10 cellular contexts compared by ENCODE assay signal in the genomic region with DNA sequence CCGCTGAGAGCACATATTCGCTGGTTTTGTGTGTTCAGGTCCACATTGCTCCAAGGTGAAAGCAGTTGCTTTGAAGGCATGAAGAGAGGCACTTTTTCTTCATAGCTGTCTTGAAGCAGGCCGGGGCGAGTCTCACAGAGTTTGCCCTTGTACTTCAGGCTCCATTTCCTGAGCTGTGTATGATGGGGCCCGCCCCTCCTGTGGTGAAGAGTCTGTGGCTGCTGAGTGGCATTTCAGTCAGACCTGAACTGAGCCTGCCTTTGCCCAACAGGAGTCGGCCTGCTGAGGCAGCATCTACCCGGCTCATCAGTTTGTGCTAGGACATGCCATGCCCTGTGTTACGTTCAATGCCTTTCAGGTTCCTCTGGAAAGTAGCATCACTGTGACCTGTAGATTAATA. TPM values are rescaled to one million over a fixed set of nuclear protein-coding genes. Genes with fewer than 3 reads are reported as not detected.
DNase-seq lines count a peak whose midpoint lies in the region; ATAC-seq, FAIRE-seq and TF ChIP-seq lines count a peak whose summit lies in the region.
"Had no signal": no experiment of that assay in that cellular context is flagged by ENCODE, and none has a peak within 500 bp of the region (broad histone marks: within the 10 kb centered on the region; RNA-seq: fewer than 3 reads in every experiment).

No MANE protein-coding gene starts in this region.

- BruUV-seq in GM12878 (replicated peaks; lab: Mats Ljungman, UMichigan), result no TSS peak

- TF ChIP-seq POLR2A in GM12878 (IDR thresholded peaks at IDR 0.05; ENCODE audit: low read depth, low read length) (no peak), GM12892 (IDR thresholded peaks at IDR 0.05; ENCODE audit: low read depth, low read length) (no peak)

- ATAC-seq in GM19468 (IDR thresholded peaks at IDR 0.05; ENCODE audit: extremely low read depth, unreplicated experiment), result peak; percentile 34
- ATAC-seq in GM12878, result peak; percentile 75
- no peak for ATAC-seq in HG03342 (IDR thresholded peaks at IDR 0.05; ENCODE audit: unreplicated experiment)

- no peak overlapping the region for H3K4me2 ChIP-seq in GM12878 (ENCODE audit: control insufficient read depth, insufficient read depth)

- H3K9ac ChIP-seq in GM12878 (ENCODE audit: control insufficient read depth, insufficient read depth, low read length), result no peak overlapping the region

- TF ChIP-seq EP300 in GM12878 (IDR thresholded peaks at IDR 0.05; ENCODE audit: borderline replicate concordance in 1 of 2, control insufficient read depth in 1 of 2, low read depth in 2 of 2, low read length in 2 of 2), result no peak

- no peak for TF ChIP-seq RAD21 in GM12878 (IDR thresholded peaks at IDR 0.05; ENCODE audit: insufficient read depth, low read depth, low read length)

- no peaks in the 10 kb centered on the region for H3K36me3 ChIP-seq in GM12878 (ENCODE audit: control insufficient read depth in 2 of 2, insufficient read depth in 2 of 2, low read length in 1 of 2)
- H3K36me3 ChIP-seq in BE2C, result no peaks in the 10 kb centered on the region

- no peak overlapping the region for H3K27ac ChIP-seq in GM12878 (ENCODE audit: control insufficient read depth, insufficient read depth)

- RAD21 ChIA-PET in GM12878 (lab: Charles Lee; ENCODE audit: unreplicated experiment), result no interaction called here

- intact Hi-C loops in GM12878 (cut with micrococcal nuclease; ENCODE audit: unreplicated experiment), result no loop called here

- DNase-seq in activated CD4-positive, CD25-positive, alpha-beta regulatory T cell treated with anti-CD3 and anti-CD28 coated beads, Interleukin-2, amount 50 U/mL, for 16 hours (ENCODE audit: low read depth, low spot score), result peak; percentile 66
- no peak for DNase-seq in GM12878 (ENCODE audit: low read depth, low spot score)
- peak; percentile 62 to 72 (median 62) for DNase-seq in stimulated activated CD4-positive, alpha-beta T cell treated with anti-CD3 and anti-CD28 coated beads, TNF-alpha, amount 100 ng/mL, for 48 hours (ENCODE audit: low read depth in 3 of 3)
- DNase-seq in HuH-7 (ENCODE audit: low spot score), result no peak
- DNase-seq in BE2C, result no peak
- DNase-seq in GM12892 (ENCODE audit: insufficient read length), result no peak
- DNase-seq: NCI-H2081 treated with DMSO at 0.1 percent for 48 hours had no signal

- H3K4me3 ChIP-seq in GM12878 (no peak overlapping the region), BE2C (ENCODE audit: low read depth, low read length) (no peak overlapping the region)

- in situ Hi-C loops in GM12878 (cut with MboI), result no loop called here

- no peaks in the 10 kb centered on the region for H3K27me3 ChIP-seq in GM12878 (replicated peaks in 1 of 2; ENCODE audit: control insufficient read depth in 2 of 2, insufficient read depth in 2 of 2, low read length in 1 of 2)
- 0 out of 2 replicates have a peak, but pooled peaks cover under 1% of the 10 kb centered on the region for H3K27me3 ChIP-seq in BE2C

- CTCF ChIA-PET in GM12878 (lab: Yijun Ruan, JAX), result interaction anchor here (1.6 to 2.1 kb wide), 2 partner anchors 9 to 36 kb away, joined by 4 to 6 read pairs; no protein-coding TSS in a partner anchor

- H4K20me1 ChIP-seq in GM12878 (ENCODE audit: control insufficient read depth, insufficient read depth), result no peaks in the 10 kb centered on the region

- SMC1A ChIA-PET in GM12878 (lab: Charles Lee; ENCODE audit: uncharacterized antibody, unreplicated experiment), result interaction anchor here (1.3 to 1.8 kb wide), 3 partner anchors 9 to 19 kb away, joined by 3 to 7 read pairs (median 4); no protein-coding TSS in a partner anchor

- TF ChIP-seq CTCF in GM12878 (IDR thresholded peaks at IDR 0.05 in 2 of 3, conservative IDR thresholded peaks at IDR 0.05 in 1 of 3; ENCODE audit: control insufficient read depth in 2 of 3, extremely low read depth in 1 of 3, insufficient read depth in 1 of 3, low read depth in 3 of 3, low read length in 3 of 3), result no peak
- TF ChIP-seq CTCF in BE2C (IDR thresholded peaks at IDR 0.05; ENCODE audit: low read depth, low read length), result no peak

- FAIRE-seq in GM12878 (lab: Jason Lieb, UNC) (no peak), GM12892 (lab: Jason Lieb, UNC) (no peak)

- no peaks in the 10 kb centered on the region for H3K9me3 ChIP-seq in GM12878 (replicated peaks; ENCODE audit: control insufficient read depth, insufficient read depth, low read length)
- H3K9me3 ChIP-seq in BE2C, result no peaks in the 10 kb centered on the region

- no peaks in the 10 kb centered on the region for H3K79me2 ChIP-seq in GM12878 (ENCODE audit: control insufficient read depth, insufficient read depth, low read length)

- H3K4me1 ChIP-seq in GM12878 (ENCODE audit: control insufficient read depth, insufficient read depth, low read length) (peaks cover 22% of the 10 kb centered on the region), BE2C (no peaks in the 10 kb centered on the region)

- POLR2A ChIA-PET in GM12878 (lab: Charles Lee), result interaction anchor here (1.6 kb wide), 1 partner anchor 10 kb away, joined by 4 read pairs; no protein-coding TSS in a partner anchor

- WGBS in GM12878 (ENCODE audit: insufficient coverage, insufficient replicate concordance, low lambda C conversion rate, missing lambda C conversion rate), result 59% methylated on average over 8 of the region's 8 CpGs

- peak overlapping the region; percentile 77 for H2AFZ ChIP-seq in GM12878 (ENCODE audit: control insufficient read depth, low read depth, low read length)

TF ChIP-seq in GM12878, 131 proteins besides CTCF, POLR2A, EP300 and RAD21:
- TF ChIP-seq EGR1 (IDR thresholded peaks at IDR 0.05; ENCODE audit: borderline replicate concordance in 1 of 2, low read depth in 2 of 2, low read length in 2 of 2) (no peak), YBX1 (IDR thresholded peaks at IDR 0.05) (no peak), ZNF274 (IDR thresholded peaks at IDR 0.05; ENCODE audit: insufficient read depth, insufficient read length) (no peak), ZSCAN29 (IDR thresholded peaks at IDR 0.05) (no peak), RUNX3 (IDR thresholded peaks at IDR 0.05; ENCODE audit: low read length) (0 out of 2 replicates have a peak, but pooled peaks have one; percentile 11), ESRRA (IDR thresholded peaks at IDR 0.05; ENCODE audit: low read length) (no peak), FOXM1 (IDR thresholded peaks at IDR 0.05; ENCODE audit: low read depth, low read length) (no peak)
TF ChIP-seq in GM12878: peak in this region for 1.

RNA-seq across cellular contexts. Expression of a gene that starts 44.4 kb away (rescaled TPM):
- total RNA-seq in GM12878 (2013; cell fraction: nucleolus; rRNA removed), result not detected in 2 replicates
- not detected in 2 replicates for total RNA-seq in GM12878 (2014; rRNA removed)
- not detected in 2 replicates for total RNA-seq in GM12878 (2014; rRNA removed; fragmentation: Illumina TruSeq; extraction: Trizol)
- not detected in 2 replicates for total RNA-seq in GM12878 (2021)
- not detected for polyA plus RNA-seq in GM12878 (2011; ENCODE audit: low read depth)
- polyA plus RNA-seq in GM12878 (2011; rRNA removed), result not detected in 2 replicates
- polyA plus RNA-seq in GM12878 (2011; cell fraction: cytosol; rRNA removed), result not detected in 2 replicates
- not detected in 2 replicates for polyA plus RNA-seq in GM12878 (2011; cell fraction: nucleus; rRNA removed)
- not detected in 2 replicates for polyA plus RNA-seq in GM12878 (2012)
- not detected in 2 replicates for polyA plus RNA-seq in GM12878 (2014; fragmentation: Illumina TruSeq; extraction: Trizol)
- polyA plus RNA-seq in GM12878 (2014; fragmentation: Nextera tagmentation; extraction: Ambion mirVana), result not detected
- polyA plus RNA-seq in GM12878 (2014; rRNA removed), result not detected in 2 replicates
- polyA plus RNA-seq in GM12878 (2016; fragmentation: Nextera tagmentation; extraction: Ambion mirVana), result not detected
- not detected in 2 replicates for polyA minus RNA-seq in GM12878 (2011; rRNA and poly(A)+ RNA removed)
- polyA minus RNA-seq in GM12878 (2011; cell fraction: cytosol; rRNA and poly(A)+ RNA removed), result not detected in 2 replicates
- not detected in 2 replicates for polyA minus RNA-seq in GM12878 (2011; cell fraction: nucleus; rRNA and poly(A)+ RNA removed)
- polyA plus RNA-seq in BE2C (2012; ENCODE audit: insufficient read depth, insufficient read length, low read depth), result not detected
- not detected for polyA plus RNA-seq in GM12892 (2012; ENCODE audit: missing spikeins)
- total RNA-seq: pulmonary artery endothelial cell had no signal

Comparison
In these comparisons a context has a peak if more than half of its experiments do, and no peak if none do; other contexts are left out.
1. DNase-seq: peak in activated CD4-positive, CD25-positive, alpha-beta regulatory T cell treated with anti-CD3 and anti-CD28 coated beads, Interleukin-2, amount 50 U/mL, for 16 hours (single experiment) and stimulated activated CD4-positive, alpha-beta T cell treated with anti-CD3 and anti-CD28 coated beads, TNF-alpha, amount 100 ng/mL, for 48 hours (3 of 3); none in GM12878 (single experiment), HuH-7 (single experiment), BE2C (single experiment) and GM12892 (single experiment).